In genomic region chr2:35391736-35392442, GRCh38 we compare ENCODE assay signal across 25 cellular contexts.
"Had no signal": no experiment of that assay in that cellular context is flagged by ENCODE, and none has a peak within 500 bp of the region (broad histone marks: within the 10 kb centered on the region; RNA-seq: fewer than 3 reads in every experiment).

No MANE protein-coding gene starts in this region.

- DNase-seq: activated CD4-positive, alpha-beta T cell treated with anti-CD3 and anti-CD28 coated beads for 36 hours; activated CD4-positive, CD25-positive, alpha-beta regulatory T cell; activated CD8-positive, alpha-beta memory T cell treated with anti-CD3 and anti-CD28 coated beads, Interleukin-2, amount 10 ng/mL, durations not matched to agents 7 days and 5 days; activated CD8-positive, alpha-beta T cell treated with anti-CD3 and anti-CD28 coated beads, Interleukin-2, amount 10 ng/mL, durations not matched to agents 7 days and 5 days; activated T-cell treated with anti-CD3 and anti-CD28 coated beads, Interleukin-2, amount 50 U/mL, for 48 hours; body of pancreas; cerebellar nuclear complex; colonic mucosa; effector CD8-positive, alpha-beta T cell; esophagus squamous epithelium; glutamatergic neuron; lower lobe of right lung; mesenchymal stem cell; mucosa of descending colon; stimulated activated CD4-positive, alpha-beta T cell treated with anti-CD3 and anti-CD28 coated beads, Interleukin-4, amount 100 ng/mL, for 24 hours; stimulated activated naive B cell treated with anti-CD40 and anti-IgM and Interleukin-4, amounts not matched to agents 10 μg/mL and 1 μg/mL and 100 μg/mL, for 72 hours; stomach; T-cell; thyroid gland had no signal

- H3K27me3 Mint-ChIP-seq: activated CD4-positive, alpha-beta T cell treated with anti-CD3 and anti-CD28 coated beads for 36 hours; activated CD8-positive, alpha-beta memory T cell treated with anti-CD3 and anti-CD28 coated beads, Interleukin-2, amount 10 ng/mL, durations not matched to agents 7 days and 5 days; natural killer cell treated with Interleukin-12 subunit alpha and Interleukin-12 subunit beta and Interleukin-15 and Interleukin-18, amount 100 ng/mL, for 72 hours; stimulated activated naive B cell treated with anti-CD40 and anti-IgM and Interleukin-4, amounts not matched to agents 10 μg/mL and 1 μg/mL and 100 μg/mL, for 72 hours; T-cell had no signal

- ATAC-seq: activated CD4-positive, alpha-beta T cell treated with anti-CD3 and anti-CD28 coated beads for 36 hours; activated CD8-positive, alpha-beta memory T cell treated with anti-CD3 and anti-CD28 coated beads, Interleukin-2, amount 10 ng/mL, durations not matched to agents 7 days and 5 days; activated CD8-positive, alpha-beta T cell treated with anti-CD3 and anti-CD28 coated beads, Interleukin-2, amount 10 ng/mL, durations not matched to agents 7 days and 5 days; activated naive CD4-positive, alpha-beta T cell treated with anti-CD3 and anti-CD28 coated beads, Interleukin-2, amount 50 U/mL, for 72 hours; body of pancreas; left lung; mucosa of descending colon; stimulated activated naive B cell treated with anti-CD40 and anti-IgM and Interleukin-4, amounts not matched to agents 10 μg/mL and 1 μg/mL and 100 μg/mL, for 72 hours; T-cell had no signal

- H3K27ac Mint-ChIP-seq: activated CD4-positive, alpha-beta T cell treated with anti-CD3 and anti-CD28 coated beads for 36 hours; activated CD8-positive, alpha-beta memory T cell treated with anti-CD3 and anti-CD28 coated beads, Interleukin-2, amount 10 ng/mL, durations not matched to agents 7 days and 5 days; activated CD8-positive, alpha-beta T cell treated with anti-CD3 and anti-CD28 coated beads, Interleukin-2, amount 10 ng/mL, durations not matched to agents 7 days and 5 days; activated naive CD4-positive, alpha-beta T cell treated with anti-CD3 and anti-CD28 coated beads, Interleukin-2, amount 50 U/mL, for 72 hours; activated T-helper 2 cell treated with anti-CD3 and anti-CD28 coated beads, Interferon-gamma antibody, Interleukin-2, Interleukin-4, amounts not matched to agents 10 μg/mL and 5 μg/mL and 100 μg/mL, durations not matched to agents 14 hours and 24 hours and 36 hours; natural killer cell treated with Interleukin-12 subunit alpha and Interleukin-12 subunit beta and Interleukin-15 and Interleukin-18, amount 100 ng/mL, for 72 hours; T-cell; T-helper 2 cell treated with Interferon-gamma antibody and Interleukin-4, amounts not matched to agents 5 μg/mL and 100 μg/mL, for 36 hours had no signal

- H3K4me3 Mint-ChIP-seq: activated CD4-positive, alpha-beta T cell treated with anti-CD3 and anti-CD28 coated beads for 36 hours; activated CD8-positive, alpha-beta memory T cell treated with anti-CD3 and anti-CD28 coated beads, Interleukin-2, amount 10 ng/mL, durations not matched to agents 7 days and 5 days; activated CD8-positive, alpha-beta T cell treated with anti-CD3 and anti-CD28 coated beads, Interleukin-2, amount 10 ng/mL, durations not matched to agents 7 days and 5 days; natural killer cell treated with Interleukin-12 subunit alpha and Interleukin-12 subunit beta and Interleukin-15 and Interleukin-18, amount 100 ng/mL, for 72 hours; stimulated activated naive B cell treated with anti-CD40 and anti-IgM and Interleukin-4, amounts not matched to agents 10 μg/mL and 1 μg/mL and 100 μg/mL, for 72 hours; T-cell; T-helper 2 cell treated with Interferon-gamma antibody and Interleukin-4, amounts not matched to agents 5 μg/mL and 100 μg/mL, for 36 hours had no signal

- H3K9me3 ChIP-seq: body of pancreas, colonic mucosa, esophagus squamous epithelium, lower lobe of right lung, mucosa of descending colon, right lobe of liver, stomach, thyroid gland had no signal

- H3K36me3 Mint-ChIP-seq: activated CD8-positive, alpha-beta memory T cell treated with anti-CD3 and anti-CD28 coated beads, Interleukin-2, amount 10 ng/mL, durations not matched to agents 7 days and 5 days; activated naive CD4-positive, alpha-beta T cell treated with anti-CD3 and anti-CD28 coated beads, Interleukin-2, amount 50 U/mL, for 72 hours; natural killer cell treated with Interleukin-12 subunit alpha and Interleukin-12 subunit beta and Interleukin-15 and Interleukin-18, amount 100 ng/mL, for 72 hours; stimulated activated naive B cell treated with anti-CD40 and anti-IgM and Interleukin-4, amounts not matched to agents 10 μg/mL and 1 μg/mL and 100 μg/mL, for 72 hours; T-cell had no signal

- H3K4me1 Mint-ChIP-seq: activated CD4-positive, alpha-beta T cell treated with anti-CD3 and anti-CD28 coated beads for 36 hours; activated CD8-positive, alpha-beta memory T cell treated with anti-CD3 and anti-CD28 coated beads, Interleukin-2, amount 10 ng/mL, durations not matched to agents 7 days and 5 days; stimulated activated naive B cell treated with anti-CD40 and anti-IgM and Interleukin-4, amounts not matched to agents 10 μg/mL and 1 μg/mL and 100 μg/mL, for 72 hours; T-cell had no signal
